In genomic region chr16:57601801-57602478, GRCh38 we compare ENCODE assay signal across 8 cellular contexts. TPM values are rescaled to one million over a fixed set of nuclear protein-coding genes. Genes with fewer than 3 reads are reported as not detected.
A peak's percentile ranks its signal among the peaks of the same experiment; 100 is the strongest.
DNase-seq lines count a peak whose midpoint lies in the region; ATAC-seq and TF ChIP-seq lines count a peak whose summit lies in the region.

No MANE protein-coding gene starts in this region.

- peaks cover 0 to 17% (median 6%) of the 10 kb centered on the region in 8 donors for H3K9me3 ChIP-seq in spleen

- intact Hi-C loops in spleen (cut with DNase I; ENCODE audit: low total_unique reads) = no loop called here

- peaks cover 6 to 44% (median 31%) of the 10 kb centered on the region in 6 donors for H3K4me1 ChIP-seq in spleen

- peak; percentile 92 for ATAC-seq in GM18502 (IDR thresholded peaks at IDR 0.05; ENCODE audit: poor library complexity, unreplicated experiment)
- peak; percentile 86 for ATAC-seq in GM21576 (IDR thresholded peaks at IDR 0.05; ENCODE audit: unreplicated experiment)
- no peak for ATAC-seq in SK-N-SH treated with all-trans-retinoic acid at 6 μM for 48 hours

- WGBS in spleen, 5 donors = 14 to 45% (median 28%) methylated on average over 10 of the region's 10 CpGs

- H3K27me3 ChIP-seq in spleen (replicated peaks in 1 of 7) = peaks cover 0 to 17% (median 0%) of the 10 kb centered on the region in 7 donors

- no peaks in the 10 kb centered on the region for H3K36me3 ChIP-seq in spleen

- H3K4me3 ChIP-seq in LNCaP clone FGC (ENCODE audit: low read depth, low read length) (no peak overlapping the region), spleen (no peak overlapping the region)

- no peak for TF ChIP-seq CTCF in LNCaP clone FGC (IDR thresholded peaks at IDR 0.05; ENCODE audit: control insufficient read depth, extremely low read depth, insufficient read depth)
- no peak for TF ChIP-seq CTCF in spleen (IDR thresholded peaks at IDR 0.05 in 8 of 11, conservative IDR thresholded peaks at IDR 0.05 in 3 of 11)

- peak overlapping the region; percentile 51 to 85 (median 62) for H3K27ac ChIP-seq in spleen

- TF ChIP-seq POLR2A in spleen (IDR thresholded peaks at IDR 0.05) = no peak

- DNase-seq in LNCaP clone FGC (ENCODE audit: low read depth) = peak; percentile 11
- DNase-seq in activated effector memory CD4-positive, alpha-beta T cell treated with Interleukin-2 at 50 U/mL for 16 hours = peak; percentile 35
- no peak for DNase-seq in spleen
- no peak for DNase-seq in NCI-H2171 treated with DMSO at 0.1 percent for 48 hours (lab: John Stamatoyannopoulos, UW)
- no peak for DNase-seq in HCEC 1CT

TF ChIP-seq in SK-N-SH treated with all-trans-retinoic acid at 6 μM for 48 hours, 23 proteins besides CTCF, POLR2A, EP300 and RAD21:
- TF ChIP-seq GLIS3 (CRISPR knock-in tag; IDR thresholded peaks at IDR 0.05) = no peak
- TF ChIP-seq ZNF70 (CRISPR knock-in tag; IDR thresholded peaks at IDR 0.05) = no peak
- TF ChIP-seq ARNTL (CRISPR knock-in tag; IDR thresholded peaks at IDR 0.05; ENCODE audit: borderline replicate concordance, low read depth) = no peak
- no peak for TF ChIP-seq SNAI2 (CRISPR knock-in tag; IDR thresholded peaks at IDR 0.05)
- TF ChIP-seq RARB (CRISPR knock-in tag; IDR thresholded peaks at IDR 0.05) = no peak
- TF ChIP-seq, protein P1, sequence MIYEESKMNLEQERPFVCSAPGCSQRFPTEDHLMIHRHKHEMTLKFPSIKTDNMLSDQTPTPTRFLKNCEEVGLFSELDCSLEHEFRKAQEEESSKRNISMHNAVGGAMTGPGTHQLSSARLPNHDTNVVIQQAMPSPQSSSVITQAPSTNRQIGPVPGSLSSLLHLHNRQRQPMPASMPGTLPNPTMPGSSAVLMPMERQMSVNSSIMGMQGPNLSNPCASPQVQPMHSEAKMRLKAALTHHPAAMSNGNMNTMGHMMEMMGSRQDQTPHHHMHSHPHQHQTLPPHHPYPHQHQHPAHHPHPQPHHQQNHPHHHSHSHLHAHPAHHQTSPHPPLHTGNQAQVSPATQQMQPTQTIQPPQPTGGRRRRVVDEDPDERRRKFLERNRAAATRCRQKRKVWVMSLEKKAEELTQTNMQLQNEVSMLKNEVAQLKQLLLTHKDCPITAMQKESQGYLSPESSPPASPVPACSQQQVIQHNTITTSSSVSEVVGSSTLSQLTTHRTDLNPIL (CRISPR knock-in tag; IDR thresholded peaks at IDR 0.05; ENCODE audit: low read depth) = no peak
- TF ChIP-seq ZFP3 (CRISPR knock-in tag; IDR thresholded peaks at IDR 0.05) = no peak
- TF ChIP-seq ZNF8 (CRISPR knock-in tag; IDR thresholded peaks at IDR 0.05) = no peak

RNA-seq across cellular contexts. Expression of gene ADGRG1, which starts 26.5 kb away (rescaled TPM):
- 10 to 100 TPM in 4 of 7 donors, 1 to 10 TPM in 3; 6.9 to 23.7 (median 10.5) TPM for total RNA-seq in spleen
- polyA plus RNA-seq in spleen = 1 to 10 TPM; 1.0 to 2.7 (median 1.2) TPM

RNA-seq across cellular contexts. Expression of gene ADGRG5, which starts 59.5 kb away (rescaled TPM):
- 10 to 100 TPM in 6 of 7 donors, 1 to 10 TPM in 1; 7.3 to 23.8 (median 13.6) TPM for total RNA-seq in spleen
- polyA plus RNA-seq in spleen = 1 to 10 TPM; 5.2 to 9.7 (median 9.3) TPM

Comparison
In these comparisons a context has a peak if more than half of its experiments do, and no peak if none do; other contexts are left out.
1. DNase-seq: peak in LNCaP clone FGC (single experiment) and activated effector memory CD4-positive, alpha-beta T cell treated with Interleukin-2 at 50 U/mL for 16 hours (single experiment); none in spleen (single experiment), NCI-H2171 treated with DMSO at 0.1 percent for 48 hours (single experiment) and HCEC 1CT (single experiment).